Comparison of ENCODE assay signal across 17 cellular contexts in the genomic region with DNA sequence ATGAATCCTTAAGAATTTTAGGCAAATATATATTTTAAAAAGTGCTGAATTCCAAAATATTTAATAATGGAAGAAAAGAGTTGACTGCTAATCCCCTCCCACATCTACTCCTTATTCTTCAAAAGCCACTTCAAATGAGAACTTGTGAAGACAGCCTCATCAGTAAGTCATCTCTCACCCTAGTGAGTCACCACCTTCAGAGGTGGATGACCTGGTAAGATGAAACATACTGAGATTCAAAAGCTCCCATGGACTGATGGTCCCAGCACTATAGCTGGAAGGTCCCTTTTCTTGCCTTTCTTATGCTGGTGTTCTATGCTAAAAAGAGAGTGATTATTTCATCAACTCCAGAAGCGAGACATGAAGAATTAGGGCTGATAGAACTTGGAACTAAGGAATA. TPM values are rescaled to one million over a fixed set of nuclear protein-coding genes. Genes with fewer than 3 reads are reported as not detected.
DNase-seq lines count a peak whose midpoint lies in the region; ATAC-seq, FAIRE-seq and TF ChIP-seq lines count a peak whose summit lies in the region.
"Had no signal": no experiment of that assay in that cellular context is flagged by ENCODE, and none has a peak within 500 bp of the region (broad histone marks: within the 10 kb centered on the region; RNA-seq: fewer than 3 reads in every experiment).

No MANE protein-coding gene starts in this region.

- no peak overlapping the region for H3K4me3 Mint-ChIP-seq in endothelial cell (ENCODE audit: unreplicated experiment)
- H3K4me3 Mint-ChIP-seq: activated naive CD4-positive, alpha-beta T cell treated with anti-CD3 and anti-CD28 coated beads, Interleukin-2, amount 50 U/mL, for 24 hours; CD4-positive, CD25-positive, alpha-beta regulatory T cell; dendritic cell treated with granulocyte-macrophage colony-stimulating factor and Interleukin-4, amounts not matched to agents 40 ng/mL and 50 ng/mL, for 4 days; natural killer cell treated with Interleukin-12 subunit alpha and Interleukin-12 subunit beta and Interleukin-15 and Interleukin-18, amount 100 ng/mL, for 72 hours had no signal

- ATAC-seq in GM18520 (IDR thresholded peaks at IDR 0.05; ENCODE audit: unreplicated experiment) (peak; percentile 85), HG03159 (IDR thresholded peaks at IDR 0.05; ENCODE audit: unreplicated experiment) (peak; percentile 63), Right ventricle myocardium inferior (no peak), HG03469 (IDR thresholded peaks at IDR 0.05; ENCODE audit: unreplicated experiment) (no peak)
- ATAC-seq: gastroesophageal sphincter, left lobe of liver had no signal

- peaks cover 8% of the 10 kb centered on the region for H3K4me1 Mint-ChIP-seq in endothelial cell (ENCODE audit: unreplicated experiment)
- H3K4me1 Mint-ChIP-seq: activated naive CD4-positive, alpha-beta T cell treated with anti-CD3 and anti-CD28 coated beads, Interleukin-2, amount 50 U/mL, for 24 hours; CD4-positive, CD25-positive, alpha-beta regulatory T cell had no signal

- FAIRE-seq in bronchial epithelial cell (lab: Jason Lieb, UNC) = no peak

- H3K4me3 ChIP-seq in bronchial epithelial cell (ENCODE audit: low read depth, low read length) (no peak overlapping the region), WERI-Rb-1 (ENCODE audit: low read depth, low read length) (no peak overlapping the region)
- H3K4me3 ChIP-seq: gastroesophageal sphincter had no signal

- no peaks in the 10 kb centered on the region for H3K36me3 Mint-ChIP-seq in endothelial cell (ENCODE audit: low read depth, unreplicated experiment)
- H3K36me3 Mint-ChIP-seq: activated naive CD4-positive, alpha-beta T cell treated with anti-CD3 and anti-CD28 coated beads, Interleukin-2, amount 50 U/mL, for 24 hours; CD4-positive, CD25-positive, alpha-beta regulatory T cell; natural killer cell treated with Interleukin-12 subunit alpha and Interleukin-12 subunit beta and Interleukin-15 and Interleukin-18, amount 100 ng/mL, for 72 hours had no signal

- H3K36me3 ChIP-seq in bronchial epithelial cell (ENCODE audit: control insufficient read depth, insufficient read depth, low read length) = no peaks in the 10 kb centered on the region
- H3K36me3 ChIP-seq in WERI-Rb-1 = no peaks in the 10 kb centered on the region
- H3K36me3 ChIP-seq: gastroesophageal sphincter had no signal

- intact Hi-C loops in Right ventricle myocardium inferior (cut with DNase I) = loop anchor here (5.0 kb wide), 3 partner anchors 243 to 558 kb away; a partner anchor contains a TSS

- H3K27ac Mint-ChIP-seq in endothelial cell (ENCODE audit: unreplicated experiment) = no peak overlapping the region
- H3K27ac Mint-ChIP-seq: activated naive CD4-positive, alpha-beta T cell treated with anti-CD3 and anti-CD28 coated beads, Interleukin-2, amount 50 U/mL, for 24 hours; CD4-positive, CD25-positive, alpha-beta regulatory T cell; dendritic cell treated with granulocyte-macrophage colony-stimulating factor and Interleukin-4, amounts not matched to agents 40 ng/mL and 50 ng/mL, for 4 days; natural killer cell treated with Interleukin-12 subunit alpha and Interleukin-12 subunit beta and Interleukin-15 and Interleukin-18, amount 100 ng/mL, for 72 hours had no signal

- no peaks in the 10 kb centered on the region for H3K27me3 Mint-ChIP-seq in endothelial cell (ENCODE audit: unreplicated experiment)

- H3K27ac ChIP-seq in WERI-Rb-1 = no peak overlapping the region
- H3K27ac ChIP-seq: gastroesophageal sphincter had no signal

- no peaks in the 10 kb centered on the region for H3K9me3 ChIP-seq in WERI-Rb-1 (ENCODE audit: severe bottlenecking)

- DNase-seq in AG08395 (ENCODE audit: low spot score) (peak; percentile 35), bronchial epithelial cell (ENCODE audit: low read depth) (peak; percentile 76), endothelial cell (ENCODE audit: low spot score) (no peak), Right ventricle myocardium inferior (ENCODE audit: missing footprints) (no peak), WERI-Rb-1 (no peak)
- DNase-seq: NCI-H146; NCI-H748 treated with DMSO at 0.1 percent for 48 hours; stimulated activated CD4-positive, alpha-beta T cell treated with anti-CD3 and anti-CD28 coated beads, Interleukin-12 subunit alpha, Interleukin-12 subunit beta, amount 100 ng/mL, for 4 hours had no signal

- TF ChIP-seq CTCF in bronchial epithelial cell (IDR thresholded peaks at IDR 0.05; ENCODE audit: insufficient read depth, low read length, severe bottlenecking) = no peak
- TF ChIP-seq CTCF in endothelial cell (IDR thresholded peaks at IDR 0.05; ENCODE audit: unreplicated experiment) = no peak
- no peak for TF ChIP-seq CTCF in WERI-Rb-1 (IDR thresholded peaks at IDR 0.05; ENCODE audit: low read depth, low read length)

- H3K9me3 Mint-ChIP-seq in endothelial cell (ENCODE audit: unreplicated experiment) = no peaks in the 10 kb centered on the region
- H3K9me3 Mint-ChIP-seq: activated naive CD4-positive, alpha-beta T cell treated with anti-CD3 and anti-CD28 coated beads, Interleukin-2, amount 50 U/mL, for 24 hours; dendritic cell treated with granulocyte-macrophage colony-stimulating factor and Interleukin-4, amounts not matched to agents 40 ng/mL and 50 ng/mL, for 4 days; natural killer cell treated with Interleukin-12 subunit alpha and Interleukin-12 subunit beta and Interleukin-15 and Interleukin-18, amount 100 ng/mL, for 72 hours had no signal

- H3K27me3 ChIP-seq in bronchial epithelial cell (ENCODE audit: control insufficient read depth, insufficient read depth, low read length) = peaks cover 3% of the 10 kb centered on the region
- peaks cover 52% of the 10 kb centered on the region for H3K27me3 ChIP-seq in WERI-Rb-1 (ENCODE audit: insufficient read depth, low read depth, severe bottlenecking)
- H3K27me3 ChIP-seq: gastroesophageal sphincter had no signal

RNA-seq across cellular contexts. Expression of a gene that starts 37.8 kb away (rescaled TPM):
- 10.4 and 10.8 TPM in 2 replicates for total RNA-seq in bronchial epithelial cell
- 38.6 TPM for total RNA-seq in endothelial cell (ENCODE audit: unreplicated experiment)
- total RNA-seq in Right ventricle myocardium inferior = 4.6 TPM

Comparison
In these comparisons a context has a peak if more than half of its experiments do, and no peak if none do; other contexts are left out.
1. DNase-seq: peak in AG08395 (single experiment) and bronchial epithelial cell (single experiment); none in endothelial cell (single experiment), Right ventricle myocardium inferior (single experiment) and WERI-Rb-1 (single experiment).
2. ATAC-seq: peak in GM18520 (single experiment) and HG03159 (single experiment); none in Right ventricle myocardium inferior (single experiment) and HG03469 (single experiment).